Comparison of ENCODE assay signal across 11 cellular contexts in the genomic region with DNA sequence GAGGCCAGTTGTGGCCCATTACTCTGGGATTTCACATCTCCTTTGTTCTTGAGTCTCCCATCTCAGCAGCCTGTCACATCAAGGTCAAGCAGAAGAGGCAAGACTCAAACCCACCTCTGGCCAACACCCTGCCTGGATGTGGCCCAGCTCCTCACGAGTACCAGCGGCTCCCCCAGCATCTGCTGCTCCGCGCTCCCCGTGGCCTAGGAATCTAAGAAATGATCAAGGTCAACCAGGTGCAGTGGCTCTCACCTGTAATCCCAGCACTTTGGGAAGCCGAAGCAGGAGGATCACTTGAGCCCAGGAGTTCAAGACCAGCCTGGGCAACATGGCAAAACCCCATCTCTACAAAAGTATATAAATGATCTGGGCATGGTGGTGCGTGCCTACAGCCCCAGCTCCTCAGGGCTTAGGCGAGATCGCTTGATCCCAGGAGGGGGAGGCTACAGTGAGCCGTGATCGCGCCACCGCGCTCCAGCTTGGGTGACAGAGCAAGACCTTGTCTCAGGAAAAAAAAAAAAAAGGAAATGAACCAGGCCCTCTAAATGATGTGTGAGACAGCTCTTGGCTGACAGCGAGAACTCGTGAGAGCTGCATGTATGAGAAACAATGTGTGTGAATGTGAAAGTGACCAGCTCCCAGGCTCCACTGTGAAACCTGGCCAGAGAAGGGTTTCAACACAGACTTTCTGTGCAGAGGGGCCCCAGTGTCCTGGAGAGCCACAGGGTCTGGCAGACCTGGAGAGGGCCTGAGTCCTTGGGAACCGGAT.
DNase-seq lines count a peak whose midpoint lies in the region; ATAC-seq and TF ChIP-seq lines count a peak whose summit lies in the region.
"Had no signal": no experiment of that assay in that cellular context is flagged by ENCODE, and none has a peak within 500 bp of the region (broad histone marks: within the 10 kb centered on the region; RNA-seq: fewer than 3 reads in every experiment).

No MANE protein-coding gene starts in this region.

- DNase-seq in left ventricle myocardium superior = peak; percentile 76
- DNase-seq in thoracic aorta (ENCODE audit: low spot score) = no peak
- DNase-seq in hepatic stellate cell (ENCODE audit: low spot score) = no peak
- DNase-seq in SHP77 (lab: John Stamatoyannopoulos, UW) = no peak
- DNase-seq in amniotic stem cell (lab: John Stamatoyannopoulos, UW) = no peak
- DNase-seq: activated CD4-positive, alpha-beta T cell treated with anti-CD3 and anti-CD28 coated beads, Interleukin-2, amount 50 U/mL, for 1 hour; GDM1 had no signal

- TF ChIP-seq CTCF in thoracic aorta (IDR thresholded peaks at IDR 0.05) = no peak

- ATAC-seq in GM19043 (IDR thresholded peaks at IDR 0.05; ENCODE audit: low read depth, unreplicated experiment) = peak; percentile 77
- peak; percentile 78 for ATAC-seq in HG03571 (IDR thresholded peaks at IDR 0.05; ENCODE audit: unreplicated experiment)
- ATAC-seq in left ventricle myocardium superior = peak; percentile 43
- no peak for ATAC-seq in thoracic aorta (ENCODE audit: insufficient number of reproducible peaks, low FRiP score, low read depth)
- ATAC-seq in GM19324 (IDR thresholded peaks at IDR 0.05; ENCODE audit: low FRiP score, unreplicated experiment) = no peak

- H3K4me3 ChIP-seq in thoracic aorta = no peak overlapping the region
- H3K4me3 ChIP-seq: hepatocyte had no signal

- H3K9me3 ChIP-seq in thoracic aorta = no peaks in the 10 kb centered on the region

- peak overlapping the region; percentile 94 to 98 for H3K27ac ChIP-seq in thoracic aorta
- H3K27ac ChIP-seq: hepatocyte had no signal

- H3K27me3 ChIP-seq in thoracic aorta (replicated peaks; ENCODE audit: insufficient read depth) = no peaks in the 10 kb centered on the region
- H3K27me3 ChIP-seq: hepatocyte had no signal

- no peaks in the 10 kb centered on the region for H3K36me3 ChIP-seq in thoracic aorta

- H3K4me1 ChIP-seq in thoracic aorta (ENCODE audit: control insufficient read depth in 1 of 2, low read depth in 2 of 2) = peaks cover 28 to 69% of the 10 kb centered on the region in 2 donors

- intact Hi-C loops in left ventricle myocardium superior (cut with micrococcal nuclease) = no loop called here

Comparison
In these comparisons a context has a peak if more than half of its experiments do, and no peak if none do; other contexts are left out.
1. ATAC-seq: peak in GM19043 (single experiment), HG03571 (single experiment) and left ventricle myocardium superior (single experiment); none in thoracic aorta (single experiment) and GM19324 (single experiment).